Comparison of ENCODE assay signal across 1 cellular context in the genomic region with DNA sequence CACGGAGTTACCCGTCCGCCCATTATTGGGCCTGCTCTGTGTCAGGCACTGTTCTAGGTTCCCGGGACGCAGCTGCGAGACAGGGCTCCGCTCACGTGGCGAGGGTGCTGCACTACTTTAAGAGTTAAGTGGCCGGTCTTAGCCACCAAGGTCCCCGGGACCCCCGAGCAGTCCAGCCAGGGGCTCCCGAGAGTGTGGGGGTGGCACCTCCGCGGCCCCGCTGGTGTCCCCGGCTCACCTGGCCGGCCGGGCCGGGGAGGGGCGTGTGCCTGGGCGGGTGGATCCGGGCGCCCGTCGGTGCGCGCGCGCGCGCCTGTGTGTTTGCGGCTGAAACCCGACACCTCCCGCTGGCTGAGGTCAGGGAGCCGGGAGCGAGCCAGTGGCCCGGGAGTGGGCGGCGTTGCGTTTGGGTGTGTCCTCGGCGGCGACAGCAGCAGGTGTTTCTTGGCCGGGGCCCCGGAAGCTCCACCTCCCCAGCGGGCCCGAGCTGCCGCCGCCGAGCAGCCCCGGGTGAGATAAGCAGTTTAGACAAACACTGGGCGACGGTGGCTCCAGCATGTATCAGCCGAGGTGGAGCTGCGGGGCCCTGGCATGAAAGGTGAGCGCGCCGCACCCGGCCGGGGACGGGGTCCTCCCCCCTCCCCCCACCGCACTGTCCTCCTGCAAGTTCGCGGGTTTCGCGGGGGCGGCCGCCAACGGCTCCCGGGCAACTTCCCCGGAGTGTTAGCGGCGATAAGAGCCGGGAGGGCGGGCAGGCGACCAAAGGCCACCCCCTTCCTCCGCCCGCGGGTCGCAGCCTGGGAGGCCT.
A peak's percentile ranks its signal among the peaks of the same experiment; 100 is the strongest.
TF ChIP-seq lines count a peak whose summit lies in the region.

A gene (plus strand): TSS at position 522 of the 808 bp plus-strand sequence. CDS start 70 bp downstream, at position 592.

TF ChIP-seq in HepG2, 621 proteins besides CTCF, POLR2A, EP300 and RAD21 (continued from another document and continues in another):
- 0 out of 2 replicates have a peak, but pooled peaks have one; percentile 64 for TF ChIP-seq TBX3 (IDR thresholded peaks at IDR 0.05; ENCODE audit: borderline replicate concordance)
- TF ChIP-seq, protein P1, sequence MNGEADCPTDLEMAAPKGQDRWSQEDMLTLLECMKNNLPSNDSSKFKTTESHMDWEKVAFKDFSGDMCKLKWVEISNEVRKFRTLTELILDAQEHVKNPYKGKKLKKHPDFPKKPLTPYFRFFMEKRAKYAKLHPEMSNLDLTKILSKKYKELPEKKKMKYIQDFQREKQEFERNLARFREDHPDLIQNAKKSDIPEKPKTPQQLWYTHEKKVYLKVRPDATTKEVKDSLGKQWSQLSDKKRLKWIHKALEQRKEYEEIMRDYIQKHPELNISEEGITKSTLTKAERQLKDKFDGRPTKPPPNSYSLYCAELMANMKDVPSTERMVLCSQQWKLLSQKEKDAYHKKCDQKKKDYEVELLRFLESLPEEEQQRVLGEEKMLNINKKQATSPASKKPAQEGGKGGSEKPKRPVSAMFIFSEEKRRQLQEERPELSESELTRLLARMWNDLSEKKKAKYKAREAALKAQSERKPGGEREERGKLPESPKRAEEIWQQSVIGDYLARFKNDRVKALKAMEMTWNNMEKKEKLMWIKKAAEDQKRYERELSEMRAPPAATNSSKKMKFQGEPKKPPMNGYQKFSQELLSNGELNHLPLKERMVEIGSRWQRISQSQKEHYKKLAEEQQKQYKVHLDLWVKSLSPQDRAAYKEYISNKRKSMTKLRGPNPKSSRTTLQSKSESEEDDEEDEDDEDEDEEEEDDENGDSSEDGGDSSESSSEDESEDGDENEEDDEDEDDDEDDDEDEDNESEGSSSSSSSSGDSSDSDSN (CRISPR knock-in tag; IDR thresholded peaks at IDR 0.05): peak; percentile 94
- TF ChIP-seq, protein P2, sequence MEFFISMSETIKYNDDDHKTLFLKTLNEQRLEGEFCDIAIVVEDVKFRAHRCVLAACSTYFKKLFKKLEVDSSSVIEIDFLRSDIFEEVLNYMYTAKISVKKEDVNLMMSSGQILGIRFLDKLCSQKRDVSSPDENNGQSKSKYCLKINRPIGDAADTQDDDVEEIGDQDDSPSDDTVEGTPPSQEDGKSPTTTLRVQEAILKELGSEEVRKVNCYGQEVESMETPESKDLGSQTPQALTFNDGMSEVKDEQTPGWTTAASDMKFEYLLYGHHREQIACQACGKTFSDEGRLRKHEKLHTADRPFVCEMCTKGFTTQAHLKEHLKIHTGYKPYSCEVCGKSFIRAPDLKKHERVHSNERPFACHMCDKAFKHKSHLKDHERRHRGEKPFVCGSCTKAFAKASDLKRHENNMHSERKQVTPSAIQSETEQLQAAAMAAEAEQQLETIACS (CRISPR knock-in tag; IDR thresholded peaks at IDR 0.05): peak; percentile 96
- TF ChIP-seq, protein P3, sequence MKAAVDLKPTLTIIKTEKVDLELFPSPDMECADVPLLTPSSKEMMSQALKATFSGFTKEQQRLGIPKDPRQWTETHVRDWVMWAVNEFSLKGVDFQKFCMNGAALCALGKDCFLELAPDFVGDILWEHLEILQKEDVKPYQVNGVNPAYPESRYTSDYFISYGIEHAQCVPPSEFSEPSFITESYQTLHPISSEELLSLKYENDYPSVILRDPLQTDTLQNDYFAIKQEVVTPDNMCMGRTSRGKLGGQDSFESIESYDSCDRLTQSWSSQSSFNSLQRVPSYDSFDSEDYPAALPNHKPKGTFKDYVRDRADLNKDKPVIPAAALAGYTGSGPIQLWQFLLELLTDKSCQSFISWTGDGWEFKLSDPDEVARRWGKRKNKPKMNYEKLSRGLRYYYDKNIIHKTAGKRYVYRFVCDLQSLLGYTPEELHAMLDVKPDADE (CRISPR knock-in tag; IDR thresholded peaks at IDR 0.05): no peak
- TF ChIP-seq PAF1 (CRISPR knock-in tag; IDR thresholded peaks at IDR 0.05): no peak
- TF ChIP-seq, protein P4, sequence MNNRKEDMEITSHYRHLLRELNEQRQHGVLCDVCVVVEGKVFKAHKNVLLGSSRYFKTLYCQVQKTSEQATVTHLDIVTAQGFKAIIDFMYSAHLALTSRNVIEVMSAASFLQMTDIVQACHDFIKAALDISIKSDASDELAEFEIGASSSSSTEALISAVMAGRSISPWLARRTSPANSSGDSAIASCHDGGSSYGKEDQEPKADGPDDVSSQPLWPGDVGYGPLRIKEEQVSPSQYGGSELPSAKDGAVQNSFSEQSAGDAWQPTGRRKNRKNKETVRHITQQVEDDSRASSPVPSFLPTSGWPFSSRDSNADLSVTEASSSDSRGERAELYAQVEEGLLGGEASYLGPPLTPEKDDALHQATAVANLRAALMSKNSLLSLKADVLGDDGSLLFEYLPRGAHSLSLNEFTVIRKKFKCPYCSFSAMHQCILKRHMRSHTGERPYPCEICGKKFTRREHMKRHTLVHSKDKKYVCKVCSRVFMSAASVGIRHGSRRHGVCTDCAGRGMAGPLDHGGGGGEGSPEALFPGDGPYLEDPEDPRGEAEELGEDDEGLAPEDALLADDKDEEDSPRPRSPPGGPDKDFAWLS (CRISPR knock-in tag; IDR thresholded peaks at IDR 0.05; ENCODE audit: borderline replicate concordance): peak; percentile 69; the same call in 1 of the 2 replicates
- TF ChIP-seq, protein P5, sequence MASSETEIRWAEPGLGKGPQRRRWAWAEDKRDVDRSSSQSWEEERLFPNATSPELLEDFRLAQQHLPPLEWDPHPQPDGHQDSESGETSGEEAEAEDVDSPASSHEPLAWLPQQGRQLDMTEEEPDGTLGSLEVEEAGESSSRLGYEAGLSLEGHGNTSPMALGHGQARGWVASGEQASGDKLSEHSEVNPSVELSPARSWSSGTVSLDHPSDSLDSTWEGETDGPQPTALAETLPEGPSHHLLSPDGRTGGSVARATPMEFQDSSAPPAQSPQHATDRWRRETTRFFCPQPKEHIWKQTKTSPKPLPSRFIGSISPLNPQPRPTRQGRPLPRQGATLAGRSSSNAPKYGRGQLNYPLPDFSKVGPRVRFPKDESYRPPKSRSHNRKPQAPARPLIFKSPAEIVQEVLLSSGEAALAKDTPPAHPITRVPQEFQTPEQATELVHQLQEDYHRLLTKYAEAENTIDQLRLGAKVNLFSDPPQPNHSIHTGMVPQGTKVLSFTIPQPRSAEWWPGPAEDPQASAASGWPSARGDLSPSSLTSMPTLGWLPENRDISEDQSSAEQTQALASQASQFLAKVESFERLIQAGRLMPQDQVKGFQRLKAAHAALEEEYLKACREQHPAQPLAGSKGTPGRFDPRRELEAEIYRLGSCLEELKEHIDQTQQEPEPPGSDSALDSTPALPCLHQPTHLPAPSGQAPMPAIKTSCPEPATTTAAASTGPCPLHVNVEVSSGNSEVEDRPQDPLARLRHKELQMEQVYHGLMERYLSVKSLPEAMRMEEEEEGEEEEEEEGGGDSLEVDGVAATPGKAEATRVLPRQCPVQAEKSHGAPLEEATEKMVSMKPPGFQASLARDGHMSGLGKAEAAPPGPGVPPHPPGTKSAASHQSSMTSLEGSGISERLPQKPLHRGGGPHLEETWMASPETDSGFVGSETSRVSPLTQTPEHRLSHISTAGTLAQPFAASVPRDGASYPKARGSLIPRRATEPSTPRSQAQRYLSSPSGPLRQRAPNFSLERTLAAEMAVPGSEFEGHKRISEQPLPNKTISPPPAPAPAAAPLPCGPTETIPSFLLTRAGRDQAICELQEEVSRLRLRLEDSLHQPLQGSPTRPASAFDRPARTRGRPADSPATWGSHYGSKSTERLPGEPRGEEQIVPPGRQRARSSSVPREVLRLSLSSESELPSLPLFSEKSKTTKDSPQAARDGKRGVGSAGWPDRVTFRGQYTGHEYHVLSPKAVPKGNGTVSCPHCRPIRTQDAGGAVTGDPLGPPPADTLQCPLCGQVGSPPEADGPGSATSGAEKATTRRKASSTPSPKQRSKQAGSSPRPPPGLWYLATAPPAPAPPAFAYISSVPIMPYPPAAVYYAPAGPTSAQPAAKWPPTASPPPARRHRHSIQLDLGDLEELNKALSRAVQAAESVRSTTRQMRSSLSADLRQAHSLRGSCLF (CRISPR knock-in tag; IDR thresholded peaks at IDR 0.05; ENCODE audit: borderline replicate concordance): no peak
- TF ChIP-seq, protein P6, sequence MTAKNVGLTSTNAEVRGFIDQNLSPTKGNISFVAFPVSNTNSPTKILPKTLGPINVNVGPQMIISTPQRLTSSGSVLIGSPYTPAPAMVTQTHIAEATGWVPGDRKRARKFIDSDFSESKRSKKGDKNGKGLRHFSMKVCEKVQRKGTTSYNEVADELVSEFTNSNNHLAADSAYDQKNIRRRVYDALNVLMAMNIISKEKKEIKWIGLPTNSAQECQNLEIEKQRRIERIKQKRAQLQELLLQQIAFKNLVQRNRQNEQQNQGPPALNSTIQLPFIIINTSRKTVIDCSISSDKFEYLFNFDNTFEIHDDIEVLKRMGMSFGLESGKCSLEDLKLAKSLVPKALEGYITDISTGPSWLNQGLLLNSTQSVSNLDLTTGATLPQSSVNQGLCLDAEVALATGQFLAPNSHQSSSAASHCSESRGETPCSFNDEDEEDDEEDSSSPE (CRISPR knock-in tag; IDR thresholded peaks at IDR 0.05): peak; percentile 84
- peak; percentile 90 for TF ChIP-seq GABPB1 (CRISPR knock-in tag; IDR thresholded peaks at IDR 0.05)
- TF ChIP-seq MEF2D (CRISPR knock-in tag; IDR thresholded peaks at IDR 0.05): peak; percentile 70
- peak; percentile 76; the same call in 1 of the 2 replicates for TF ChIP-seq RFXAP (CRISPR knock-in tag; IDR thresholded peaks at IDR 0.05; ENCODE audit: borderline replicate concordance)
- peak; percentile 23; the same call in 1 of the 2 replicates for TF ChIP-seq ZSCAN12 (CRISPR knock-in tag; IDR thresholded peaks at IDR 0.05)
- TF ChIP-seq, protein P7, sequence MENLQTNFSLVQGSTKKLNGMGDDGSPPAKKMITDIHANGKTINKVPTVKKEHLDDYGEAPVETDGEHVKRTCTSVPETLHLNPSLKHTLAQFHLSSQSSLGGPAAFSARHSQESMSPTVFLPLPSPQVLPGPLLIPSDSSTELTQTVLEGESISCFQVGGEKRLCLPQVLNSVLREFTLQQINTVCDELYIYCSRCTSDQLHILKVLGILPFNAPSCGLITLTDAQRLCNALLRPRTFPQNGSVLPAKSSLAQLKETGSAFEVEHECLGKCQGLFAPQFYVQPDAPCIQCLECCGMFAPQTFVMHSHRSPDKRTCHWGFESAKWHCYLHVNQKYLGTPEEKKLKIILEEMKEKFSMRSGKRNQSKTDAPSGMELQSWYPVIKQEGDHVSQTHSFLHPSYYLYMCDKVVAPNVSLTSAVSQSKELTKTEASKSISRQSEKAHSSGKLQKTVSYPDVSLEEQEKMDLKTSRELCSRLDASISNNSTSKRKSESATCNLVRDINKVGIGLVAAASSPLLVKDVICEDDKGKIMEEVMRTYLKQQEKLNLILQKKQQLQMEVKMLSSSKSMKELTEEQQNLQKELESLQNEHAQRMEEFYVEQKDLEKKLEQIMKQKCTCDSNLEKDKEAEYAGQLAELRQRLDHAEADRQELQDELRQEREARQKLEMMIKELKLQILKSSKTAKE (CRISPR knock-in tag; IDR thresholded peaks at IDR 0.05; ENCODE audit: borderline replicate concordance): peak; percentile 91
- no peak; a peak in 2 of 4 replicates for TF ChIP-seq KLF16 (CRISPR knock-in tag; IDR thresholded peaks at IDR 0.05)
- peak; percentile 92; the same call in 1 of the 2 replicates for TF ChIP-seq GLI4 (CRISPR knock-in tag; IDR thresholded peaks at IDR 0.05; ENCODE audit: borderline replicate concordance)
- peak; percentile 91; the same call in 1 of the 2 replicates for TF ChIP-seq ZNF788 (CRISPR knock-in tag; IDR thresholded peaks at IDR 0.05; ENCODE audit: borderline replicate concordance)
- TF ChIP-seq NAIF1 (CRISPR knock-in tag; IDR thresholded peaks at IDR 0.05; ENCODE audit: borderline replicate concordance): 0 out of 2 replicates have a peak, but pooled peaks have one; percentile 37
- TF ChIP-seq POLR2G (IDR thresholded peaks at IDR 0.05; ENCODE audit: low read depth, low read length): peak; percentile 75
- TF ChIP-seq ZNF709 (CRISPR knock-in tag; IDR thresholded peaks at IDR 0.05): peak; percentile 78
- peak; percentile 99 for TF ChIP-seq SAP130 (CRISPR knock-in tag; IDR thresholded peaks at IDR 0.05; ENCODE audit: low read depth)
- no peak for TF ChIP-seq CHD2 (IDR thresholded peaks at IDR 0.05; ENCODE audit: low read depth, low read length)
- TF ChIP-seq ZNF572 (CRISPR knock-in tag; IDR thresholded peaks at IDR 0.05): 0 out of 2 replicates have a peak, but pooled peaks have one; percentile 80
- TF ChIP-seq ZNF501 (CRISPR knock-in tag; IDR thresholded peaks at IDR 0.05): peak; percentile 87
- no peak for TF ChIP-seq SMYD3 (CRISPR knock-in tag; IDR thresholded peaks at IDR 0.05)
- TF ChIP-seq YEATS2 (CRISPR knock-in tag; IDR thresholded peaks at IDR 0.05; ENCODE audit: borderline replicate concordance): peak; percentile 45; the same call in 1 of the 2 replicates
- TF ChIP-seq, protein P8, sequence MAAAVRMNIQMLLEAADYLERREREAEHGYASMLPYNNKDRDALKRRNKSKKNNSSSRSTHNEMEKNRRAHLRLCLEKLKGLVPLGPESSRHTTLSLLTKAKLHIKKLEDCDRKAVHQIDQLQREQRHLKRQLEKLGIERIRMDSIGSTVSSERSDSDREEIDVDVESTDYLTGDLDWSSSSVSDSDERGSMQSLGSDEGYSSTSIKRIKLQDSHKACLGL (CRISPR knock-in tag; IDR thresholded peaks at IDR 0.05): peak; percentile 69; the same call in 1 of the 2 replicates
- peak; percentile 28; the same call in 1 of the 2 replicates for TF ChIP-seq BHLHE40 (IDR thresholded peaks at IDR 0.05; ENCODE audit: low read length)
- TF ChIP-seq, protein P9, sequence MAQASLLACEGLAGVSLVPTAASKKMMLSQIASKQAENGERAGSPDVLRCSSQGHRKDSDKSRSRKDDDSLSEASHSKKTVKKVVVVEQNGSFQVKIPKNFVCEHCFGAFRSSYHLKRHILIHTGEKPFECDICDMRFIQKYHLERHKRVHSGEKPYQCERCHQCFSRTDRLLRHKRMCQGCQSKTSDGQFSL (CRISPR knock-in tag; IDR thresholded peaks at IDR 0.05): peak; percentile 80; the same call in 1 of the 2 replicates
- TF ChIP-seq NFE2L1 (CRISPR knock-in tag; IDR thresholded peaks at IDR 0.05; ENCODE audit: borderline replicate concordance): 0 out of 2 replicates have a peak, but pooled peaks have one; percentile 14
- TF ChIP-seq ZNF317 (CRISPR knock-in tag; IDR thresholded peaks at IDR 0.05): 0 out of 2 replicates have a peak, but pooled peaks have one; percentile 32
- peak; percentile 88 for TF ChIP-seq RBM39 (IDR thresholded peaks at IDR 0.05; ENCODE audit: low read depth, low read length, poor library complexity, severe bottlenecking)
- TF ChIP-seq, protein P10, sequence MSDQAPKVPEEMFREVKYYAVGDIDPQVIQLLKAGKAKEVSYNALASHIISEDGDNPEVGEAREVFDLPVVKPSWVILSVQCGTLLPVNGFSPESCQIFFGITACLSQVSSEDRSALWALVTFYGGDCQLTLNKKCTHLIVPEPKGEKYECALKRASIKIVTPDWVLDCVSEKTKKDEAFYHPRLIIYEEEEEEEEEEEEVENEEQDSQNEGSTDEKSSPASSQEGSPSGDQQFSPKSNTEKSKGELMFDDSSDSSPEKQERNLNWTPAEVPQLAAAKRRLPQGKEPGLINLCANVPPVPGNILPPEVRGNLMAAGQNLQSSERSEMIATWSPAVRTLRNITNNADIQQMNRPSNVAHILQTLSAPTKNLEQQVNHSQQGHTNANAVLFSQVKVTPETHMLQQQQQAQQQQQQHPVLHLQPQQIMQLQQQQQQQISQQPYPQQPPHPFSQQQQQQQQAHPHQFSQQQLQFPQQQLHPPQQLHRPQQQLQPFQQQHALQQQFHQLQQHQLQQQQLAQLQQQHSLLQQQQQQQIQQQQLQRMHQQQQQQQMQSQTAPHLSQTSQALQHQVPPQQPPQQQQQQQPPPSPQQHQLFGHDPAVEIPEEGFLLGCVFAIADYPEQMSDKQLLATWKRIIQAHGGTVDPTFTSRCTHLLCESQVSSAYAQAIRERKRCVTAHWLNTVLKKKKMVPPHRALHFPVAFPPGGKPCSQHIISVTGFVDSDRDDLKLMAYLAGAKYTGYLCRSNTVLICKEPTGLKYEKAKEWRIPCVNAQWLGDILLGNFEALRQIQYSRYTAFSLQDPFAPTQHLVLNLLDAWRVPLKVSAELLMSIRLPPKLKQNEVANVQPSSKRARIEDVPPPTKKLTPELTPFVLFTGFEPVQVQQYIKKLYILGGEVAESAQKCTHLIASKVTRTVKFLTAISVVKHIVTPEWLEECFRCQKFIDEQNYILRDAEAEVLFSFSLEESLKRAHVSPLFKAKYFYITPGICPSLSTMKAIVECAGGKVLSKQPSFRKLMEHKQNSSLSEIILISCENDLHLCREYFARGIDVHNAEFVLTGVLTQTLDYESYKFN (CRISPR knock-in tag; conservative IDR thresholded peaks at IDR 0.05): peak; percentile 72
- no peak for TF ChIP-seq ZNF530 (CRISPR knock-in tag; IDR thresholded peaks at IDR 0.05; ENCODE audit: low read depth)
